ENCODE assay signal across 8 cellular contexts in the genomic region with DNA sequence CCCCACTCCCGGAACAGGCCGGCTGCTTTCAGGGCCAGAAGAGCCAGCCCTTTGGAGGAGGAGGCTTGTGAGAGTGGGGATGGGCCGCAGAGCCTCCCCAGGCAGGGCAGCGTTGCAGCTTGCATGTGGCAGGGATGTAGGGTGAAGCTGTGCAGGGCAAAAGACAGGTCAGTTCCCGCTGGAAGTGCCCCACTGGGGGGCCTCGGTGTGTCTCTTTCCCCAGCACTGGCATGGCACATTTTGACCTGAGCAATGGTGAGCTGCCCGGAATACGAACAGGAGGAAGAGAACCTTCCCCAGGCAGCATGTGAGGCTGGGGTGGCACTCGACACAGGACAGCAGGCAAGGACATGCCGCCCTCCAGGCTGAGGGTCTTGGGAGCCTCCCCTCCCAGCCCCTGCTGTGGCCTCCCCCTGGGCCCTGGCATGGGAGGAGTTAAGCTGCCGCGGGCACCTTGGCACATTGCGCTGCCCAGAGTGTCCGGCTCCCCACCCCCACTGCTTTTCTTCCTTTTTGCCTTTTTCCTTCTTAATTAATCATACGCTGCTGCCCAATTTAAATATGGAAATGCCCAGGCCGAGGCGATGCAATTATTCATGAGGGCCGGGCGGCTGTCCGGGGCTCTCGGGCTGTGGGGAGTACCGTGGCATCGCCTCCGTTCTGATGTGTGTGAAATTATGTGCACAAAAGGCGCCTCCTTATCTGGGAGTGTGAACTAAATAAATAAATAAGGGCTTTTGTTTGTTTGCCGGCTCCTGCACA.
DNase-seq lines count a peak whose midpoint lies in the region; ATAC-seq and TF ChIP-seq lines count a peak whose summit lies in the region.

No MANE protein-coding gene starts in this region.

- H3K4me1 Mint-ChIP-seq in natural killer cell treated with Interleukin-12 subunit alpha and Interleukin-12 subunit beta and Interleukin-15 and Interleukin-18, amount 100 ng/mL, for 72 hours (ENCODE audit: low read depth in 2 of 2), result peaks cover 42 to 48% of the 10 kb centered on the region in 2 donors

- H3K9me3 ChIP-seq in esophagus (ENCODE audit: control insufficient read depth in 2 of 2, insufficient read depth in 1 of 2, low read depth in 1 of 2, low read length in 1 of 2), result no peaks in the 10 kb centered on the region

- DNase-seq in AML-193 (lab: John Stamatoyannopoulos, UW) (peak; percentile 40), HK-2 (ENCODE audit: unreplicated experiment) (peak; percentile 52), GOT3 (lab: John Stamatoyannopoulos, UW) (no peak)
- no peak for DNase-seq in natural killer cell treated with Interleukin-12 subunit alpha and Interleukin-12 subunit beta and Interleukin-15 and Interleukin-18, amount 100 ng/mL, for 72 hours (ENCODE audit: low spot score)

- H3K4me3 ChIP-seq in esophagus (ENCODE audit: low read depth in 1 of 2, low read length in 2 of 2), result peak overlapping the region; percentile 61 to 75

- no peaks in the 10 kb centered on the region for H3K27me3 ChIP-seq in esophagus (ENCODE audit: control insufficient read depth in 1 of 2, insufficient read depth in 2 of 2, low read length in 2 of 2)

- ATAC-seq in natural killer cell treated with Interleukin-12 subunit alpha and Interleukin-12 subunit beta and Interleukin-15 and Interleukin-18, amount 100 ng/mL, for 72 hours, result peak in 1 of 2 donors; percentile 22
- ATAC-seq in GM19463 (IDR thresholded peaks at IDR 0.05; ENCODE audit: unreplicated experiment) (no peak), HG02870 (IDR thresholded peaks at IDR 0.05; ENCODE audit: unreplicated experiment) (no peak)

- H3K9me3 Mint-ChIP-seq in natural killer cell treated with Interleukin-12 subunit alpha and Interleukin-12 subunit beta and Interleukin-15 and Interleukin-18, amount 100 ng/mL, for 72 hours, result no peaks in the 10 kb centered on the region

- peaks cover 17 to 36% of the 10 kb centered on the region in 2 donors for H3K4me1 ChIP-seq in esophagus (ENCODE audit: control insufficient read depth in 2 of 2, insufficient read depth in 2 of 2, low read length in 1 of 2)

- H3K27ac ChIP-seq in VCaP (peak overlapping the region; percentile 93), esophagus (ENCODE audit: low read depth in 2 of 2, low read length in 1 of 2) (peak overlapping the region; percentile 98 to 99)

- H3K4me3 Mint-ChIP-seq in natural killer cell treated with Interleukin-12 subunit alpha and Interleukin-12 subunit beta and Interleukin-15 and Interleukin-18, amount 100 ng/mL, for 72 hours, result peak overlapping the region; percentile 91

- WGBS in esophagus, 2 donors, result 5 to 8% methylated on average over 24 to 26 of the region's 26 CpGs

- H3K27me3 Mint-ChIP-seq in natural killer cell treated with Interleukin-12 subunit alpha and Interleukin-12 subunit beta and Interleukin-15 and Interleukin-18, amount 100 ng/mL, for 72 hours, result no peaks in the 10 kb centered on the region

- peak overlapping the region; percentile 92 to 93 for H3K27ac Mint-ChIP-seq in natural killer cell treated with Interleukin-12 subunit alpha and Interleukin-12 subunit beta and Interleukin-15 and Interleukin-18, amount 100 ng/mL, for 72 hours

- no peaks in the 10 kb centered on the region for H3K36me3 Mint-ChIP-seq in natural killer cell treated with Interleukin-12 subunit alpha and Interleukin-12 subunit beta and Interleukin-15 and Interleukin-18, amount 100 ng/mL, for 72 hours

- peaks cover 0 to 7% of the 10 kb centered on the region in 2 donors for H3K36me3 ChIP-seq in esophagus (ENCODE audit: control insufficient read depth in 2 of 2, insufficient read depth in 2 of 2, low read length in 1 of 2)

- TF ChIP-seq CTCF in VCaP (conservative IDR thresholded peaks at IDR 0.05), result no peak

Comparison
In these comparisons a context has a peak if more than half of its experiments do, and no peak if none do; other contexts are left out.
1. DNase-seq: peak in AML-193 (2 of 2) and HK-2 (single experiment); none in natural killer cell treated with Interleukin-12 subunit alpha and Interleukin-12 subunit beta and Interleukin-15 and Interleukin-18, amount 100 ng/mL, for 72 hours (single experiment) and GOT3 (single experiment).